In the genomic region with DNA sequence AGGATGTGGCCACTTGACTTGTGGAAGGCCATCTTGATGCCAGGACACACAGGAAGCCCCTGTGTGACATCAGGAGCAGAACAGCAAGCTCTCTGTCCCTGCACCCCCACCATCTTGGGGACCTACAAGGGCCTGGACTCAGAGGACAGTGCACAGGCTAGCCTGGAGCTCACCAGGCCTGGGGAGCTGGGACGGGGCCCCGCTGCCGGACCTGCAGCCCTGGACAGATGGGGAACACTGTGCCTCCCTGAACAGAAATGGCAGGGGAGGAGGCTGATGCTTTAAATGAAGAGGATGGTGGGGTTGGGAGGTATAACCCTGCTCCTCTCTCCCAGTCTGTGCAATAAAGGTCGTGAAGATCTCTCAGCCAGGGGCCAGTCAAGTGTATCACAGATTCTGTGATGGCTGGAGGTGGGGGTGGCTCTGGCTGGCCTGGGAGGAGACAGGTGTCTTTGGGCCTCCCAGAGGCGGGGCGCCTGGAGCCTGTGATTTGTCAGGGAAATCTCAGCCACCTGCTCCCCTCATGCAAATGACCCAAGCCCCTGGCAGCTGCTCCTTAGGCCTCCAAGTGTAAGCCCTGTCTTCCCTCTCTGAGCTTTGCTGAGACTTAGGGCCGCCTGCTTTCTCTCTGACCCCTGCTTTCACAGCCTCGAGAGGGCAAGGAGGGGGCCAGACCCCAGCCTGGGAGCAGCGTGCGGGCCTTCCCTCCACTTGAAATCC, we compare ENCODE assay signal across 10 cellular contexts. TPM values are rescaled to one million over a fixed set of nuclear protein-coding genes. Genes with fewer than 3 reads are reported as not detected.
DNase-seq lines count a peak whose midpoint lies in the region; ATAC-seq, FAIRE-seq and TF ChIP-seq lines count a peak whose summit lies in the region.
"Had no signal": no experiment of that assay in that cellular context is flagged by ENCODE, and none has a peak within 500 bp of the region (broad histone marks: within the 10 kb centered on the region; RNA-seq: fewer than 3 reads in every experiment).

No MANE protein-coding gene starts in this region.

- DNase-seq in NCI-H1105 (lab: John Stamatoyannopoulos, UW): peak; percentile 17
- peak; percentile 87 for DNase-seq in endodermal cell
- no peak for DNase-seq in NOMO-1 (lab: John Stamatoyannopoulos, UW; ENCODE audit: unreplicated experiment in 2 of 2)
- DNase-seq in amygdala (lab: John Stamatoyannopoulos, UW): no peak
- DNase-seq in activated naive CD8-positive, alpha-beta T cell treated with anti-CD3 and anti-CD28 coated beads, Interleukin-2, amount 50 U/mL, for 24 hours: no peak
- no peak for DNase-seq in pancreas

- H3K36me3 Mint-ChIP-seq in endodermal cell (ENCODE audit: low read depth): peaks cover 51% of the 10 kb centered on the region
- no peaks in the 10 kb centered on the region for H3K36me3 Mint-ChIP-seq in activated naive CD8-positive, alpha-beta T cell treated with anti-CD3 and anti-CD28 coated beads, Interleukin-2, amount 50 U/mL, for 24 hours (ENCODE audit: low read depth)

- H3K36me3 ChIP-seq in endodermal cell (ENCODE audit: control insufficient read depth, insufficient read depth, low read length): peaks cover 53% of the 10 kb centered on the region
- H3K36me3 ChIP-seq in pancreas: no peaks in the 10 kb centered on the region

- no peak overlapping the region for H3K4me3 Mint-ChIP-seq in endodermal cell
- H3K4me3 Mint-ChIP-seq in activated naive CD8-positive, alpha-beta T cell treated with anti-CD3 and anti-CD28 coated beads, Interleukin-2, amount 50 U/mL, for 24 hours: no peak overlapping the region
- H3K4me3 Mint-ChIP-seq: activated naive CD8-positive, alpha-beta T cell had no signal

- 79 to 83% methylated on average over 3 to 10 of the region's 10 CpGs for WGBS in endodermal cell (ENCODE audit: insufficient coverage in 1 of 2, insufficient read length in 1 of 2), 2 experiments
- 80 to 82% methylated on average over 9 to 10 of the region's 10 CpGs for WGBS in pancreas, 2 donors

- ATAC-seq in GM18511 (IDR thresholded peaks at IDR 0.05; ENCODE audit: unreplicated experiment) (peak; percentile 79), GM21529 (IDR thresholded peaks at IDR 0.05; ENCODE audit: unreplicated experiment) (peak; percentile 85), pancreas (no peak)
- ATAC-seq in activated naive CD8-positive, alpha-beta T cell treated with anti-CD3 and anti-CD28 coated beads, Interleukin-2, amount 50 U/mL, for 24 hours: no peak

- H3K4me1 Mint-ChIP-seq in endodermal cell: peaks cover 36% of the 10 kb centered on the region
- H3K4me1 Mint-ChIP-seq in activated naive CD8-positive, alpha-beta T cell treated with anti-CD3 and anti-CD28 coated beads, Interleukin-2, amount 50 U/mL, for 24 hours: peaks cover 3% of the 10 kb centered on the region

- H3K27ac ChIP-seq in endodermal cell (ENCODE audit: low read depth, low read length): peak overlapping the region; percentile 80
- no peak overlapping the region for H3K27ac ChIP-seq in pancreas
- H3K27ac ChIP-seq: suprapubic skin had no signal

- H3K27me3 Mint-ChIP-seq in endodermal cell (ENCODE audit: insufficient read depth): peaks cover 13% of the 10 kb centered on the region
- no peaks in the 10 kb centered on the region for H3K27me3 Mint-ChIP-seq in activated naive CD8-positive, alpha-beta T cell treated with anti-CD3 and anti-CD28 coated beads, Interleukin-2, amount 50 U/mL, for 24 hours
- H3K27me3 Mint-ChIP-seq: activated naive CD8-positive, alpha-beta T cell had no signal

- H3K9me3 ChIP-seq in endodermal cell (ENCODE audit: control insufficient read depth, low read length) (no peaks in the 10 kb centered on the region), pancreas (no peaks in the 10 kb centered on the region)
- H3K9me3 ChIP-seq: suprapubic skin had no signal

- H3K27me3 ChIP-seq in endodermal cell (ENCODE audit: control insufficient read depth, insufficient read depth, low read length, poor library complexity, severe bottlenecking): no peaks in the 10 kb centered on the region
- no peaks in the 10 kb centered on the region for H3K27me3 ChIP-seq in pancreas
- H3K27me3 ChIP-seq: suprapubic skin had no signal

- peaks cover 4% of the 10 kb centered on the region for H3K4me1 ChIP-seq in endodermal cell (ENCODE audit: control insufficient read depth, insufficient read depth, low read length)
- no peaks in the 10 kb centered on the region for H3K4me1 ChIP-seq in pancreas
- H3K4me1 ChIP-seq: suprapubic skin had no signal

- no peak for FAIRE-seq in pancreas (lab: Jason Lieb, UNC)

- intact Hi-C loops in pancreas (cut with DNase I): loop anchor here in 1 of 3 donors (5.0 kb wide), 1 partner anchor 107 kb away; no protein-coding TSS in a partner anchor

- H3K27ac Mint-ChIP-seq in endodermal cell: peak overlapping the region; percentile 15
- no peak overlapping the region for H3K27ac Mint-ChIP-seq in activated naive CD8-positive, alpha-beta T cell treated with anti-CD3 and anti-CD28 coated beads, Interleukin-2, amount 50 U/mL, for 24 hours
- H3K27ac Mint-ChIP-seq: activated naive CD8-positive, alpha-beta T cell had no signal

- TF ChIP-seq CTCF in endodermal cell (conservative IDR thresholded peaks at IDR 0.05): no peak
- TF ChIP-seq CTCF in pancreas (IDR thresholded peaks at IDR 0.05): no peak

- H3K9ac ChIP-seq in endodermal cell (ENCODE audit: extremely low read depth, low read length, poor library complexity, severe bottlenecking): no peak overlapping the region

- no peak overlapping the region for H3K4me3 ChIP-seq in endodermal cell (ENCODE audit: low read length)
- H3K4me3 ChIP-seq in pancreas: no peak overlapping the region
- H3K4me3 ChIP-seq: suprapubic skin had no signal

- H3K9me3 Mint-ChIP-seq in endodermal cell: no peaks in the 10 kb centered on the region
- no peaks in the 10 kb centered on the region for H3K9me3 Mint-ChIP-seq in activated naive CD8-positive, alpha-beta T cell treated with anti-CD3 and anti-CD28 coated beads, Interleukin-2, amount 50 U/mL, for 24 hours

RNA-seq across cellular contexts. Expression of gene GNB3, which starts 1.1 kb away (rescaled TPM):
- total RNA-seq in endodermal cell (10 to 100 TPM; 10.0 to 17.1 TPM), pancreas (1 to 10 TPM in 5 of 6 donors, under 1 TPM in 1; 0.89 to 2.7 (median 1.5) TPM)
- 13.5 TPM for polyA plus RNA-seq in endodermal cell (2013, experiment 1 of 2)
- polyA plus RNA-seq in endodermal cell (2013, experiment 2 of 2): 10.4 TPM
- polyA plus RNA-seq in pancreas: 10 to 100 TPM in 1 of 2 donors, 1 to 10 TPM in 1; 6.2 to 12.6 TPM

RNA-seq across cellular contexts. Expression of gene P3H3, which starts 11.4 kb away (rescaled TPM):
- total RNA-seq in endodermal cell (10 to 100 TPM; 58.4 to 63.1 TPM), pancreas (10 to 100 TPM in 2 of 6 donors, 1 to 10 TPM in 4; 5.6 to 17.3 (median 9.2) TPM)
- polyA plus RNA-seq in endodermal cell (2013, experiment 1 of 2): 41.9 TPM
- 40.0 TPM for polyA plus RNA-seq in endodermal cell (2013, experiment 2 of 2)
- 10 to 100 TPM; 21.6 to 32.8 TPM for polyA plus RNA-seq in pancreas

RNA-seq across cellular contexts. Expression of gene CDCA3, which starts 11.4 kb away (rescaled TPM):
- total RNA-seq in endodermal cell (10 to 100 TPM; 53.1 to 63.9 TPM), pancreas (1 to 10 TPM in 1 of 6 donors, under 1 TPM in 5; 0.08 to 1.1 (median 0.56) TPM)
- 87.9 TPM for polyA plus RNA-seq in endodermal cell (2013, experiment 1 of 2)
- polyA plus RNA-seq in endodermal cell (2013, experiment 2 of 2): 84.7 TPM
- polyA plus RNA-seq in pancreas: 1 to 10 TPM in 1 of 2 donors, under 1 TPM in 1; 0.80 to 1.2 TPM

RNA-seq across cellular contexts. Expression of gene USP5, which starts 12.3 kb away (rescaled TPM):
- 100 to 1,000 TPM; 120 to 257 TPM for total RNA-seq in endodermal cell
- 74.6 TPM for polyA plus RNA-seq in endodermal cell (2013, experiment 1 of 2)
- polyA plus RNA-seq in endodermal cell (2013, experiment 2 of 2): 74.4 TPM
- 10 to 100 TPM; 17.8 to 38.4 (median 29.2) TPM for total RNA-seq in pancreas
- polyA plus RNA-seq in pancreas: 10 to 100 TPM; 18.3 to 25.2 TPM

RNA-seq across cellular contexts. Expression of gene GPR162, which starts 18.0 kb away (rescaled TPM):
- total RNA-seq in endodermal cell (10 to 100 TPM; 14.7 to 15.0 TPM), pancreas (1 to 10 TPM in 2 of 6 donors, under 1 TPM in 4; 0.41 to 4.9 (median 0.85) TPM)
- 26.3 TPM for polyA plus RNA-seq in endodermal cell (2013, experiment 1 of 2)
- polyA plus RNA-seq in endodermal cell (2013, experiment 2 of 2): 22.4 TPM
- 1 to 10 TPM; 5.2 to 8.8 TPM for polyA plus RNA-seq in pancreas

Comparison
In these comparisons a context has a peak if more than half of its experiments do, and no peak if none do; other contexts are left out.
1. ATAC-seq: peak in GM18511 (single experiment) and GM21529 (single experiment); none in activated naive CD8-positive, alpha-beta T cell treated with anti-CD3 and anti-CD28 coated beads, Interleukin-2, amount 50 U/mL, for 24 hours (single experiment) and pancreas (0 of 4).
2. DNase-seq: peak in NCI-H1105 (single experiment) and endodermal cell (single experiment); none in NOMO-1 (0 of 2), amygdala (0 of 56), activated naive CD8-positive, alpha-beta T cell treated with anti-CD3 and anti-CD28 coated beads, Interleukin-2, amount 50 U/mL, for 24 hours (single experiment) and pancreas (0 of 6).
3. RNA of gene CDCA3, which starts 11.4 kb away (total RNA-seq): 53.1 to 63.9 TPM in endodermal cell; 0.08 to 1.1 TPM in pancreas; every median in the first group is over 10 times any median in the second.